ENCODE assay signal across 30 cellular contexts in genomic region chr6:51614725-51615124, GRCh38.
"Had no signal": no experiment of that assay in that cellular context is flagged by ENCODE, and none has a peak within 500 bp of the region (broad histone marks: within the 10 kb centered on the region; RNA-seq: fewer than 3 reads in every experiment).

No MANE protein-coding gene starts in this region.

- DNase-seq: activated B cell treated with CpG ODN at 0.5 μM for 24 hours; activated CD4-positive, alpha-beta T cell treated with anti-CD3 and anti-CD28 coated beads for 48 hours; activated CD4-positive, alpha-beta T cell treated with anti-CD3 and anti-CD28 coated beads, Interleukin-2, amount 50 U/mL, for 1 hour; activated CD4-positive, alpha-beta T cell treated with anti-CD3 and anti-CD28 coated beads, Interleukin-2, amount 50 U/mL, for 48 hours; activated CD8-positive, alpha-beta memory T cell treated with anti-CD3 and anti-CD28 coated beads for 24 hours; activated CD8-positive, alpha-beta T cell treated with anti-CD3 and anti-CD28 coated beads for 36 hours; activated effector memory CD4-positive, alpha-beta T cell treated with Interleukin-2 at 50 U/mL for 16 hours; activated gamma-delta T cell treated with Interleukin-2 at 50 U/mL for 16 hours; activated naive CD4-positive, alpha-beta T cell treated with anti-CD3 and anti-CD28 coated beads, Interleukin-2, amount 50 U/mL, for 16 hours; activated naive CD4-positive, alpha-beta T cell treated with Interleukin-2 at 50 U/mL for 16 hours; activated T-cell treated with anti-CD3 and anti-CD28 coated beads, Interleukin-2, amount 50 U/mL, for 4 hours; amniotic stem cell; anterior cingulate cortex; brain microvascular endothelial cell; caudate nucleus; cortex of kidney; dermis blood vessel endothelial cell; effector CD4-positive, alpha-beta T cell; effector memory CD8-positive, alpha-beta T cell; erythroblast; foreskin keratinocyte; gastrocnemius medialis; glutamatergic neuron; T-helper 1 cell; T-helper 17 cell; T1000; WERI-Rb-1 had no signal

- H3K27ac ChIP-seq: brain microvascular endothelial cell, esophagus muscularis mucosa, foreskin keratinocyte, gastrocnemius medialis, WERI-Rb-1 had no signal

- H3K36me3 ChIP-seq: brain microvascular endothelial cell, esophagus muscularis mucosa, gastrocnemius medialis, WERI-Rb-1 had no signal

- H3K27me3 ChIP-seq: brain microvascular endothelial cell, esophagus muscularis mucosa, foreskin keratinocyte, gastrocnemius medialis had no signal

- ATAC-seq: activated CD4-positive, CD25-positive, alpha-beta regulatory T cell treated with anti-CD3 and anti-CD28 coated beads, Interleukin-2, amount 50 U/mL, for 24 hours; activated CD8-positive, alpha-beta T cell treated with anti-CD3 and anti-CD28 coated beads for 36 hours; activated T-cell treated with anti-CD3 and anti-CD28 coated beads, Interleukin-2, amount 50 U/mL, for 4 hours; activated T-helper 17 cell treated with anti-CD3 and anti-CD28 coated beads, Interleukin-2, amount 50 U/mL, for 72 hours; effector memory CD8-positive, alpha-beta T cell; foreskin keratinocyte; gastrocnemius medialis; T-helper 17 cell had no signal

- H3K4me1 ChIP-seq: esophagus muscularis mucosa, gastrocnemius medialis had no signal

- H3K9me3 ChIP-seq: esophagus muscularis mucosa, gastrocnemius medialis had no signal

- H3K4me3 ChIP-seq: esophagus muscularis mucosa, gastrocnemius medialis had no signal
